Comparison of ENCODE assay signal across 1 cellular context in genomic region chr21:34276711-34277425, GRCh38.
TF ChIP-seq lines count a peak whose summit lies in the region.

No MANE protein-coding gene starts in this region.

TF ChIP-seq in K562, 482 proteins besides CTCF, POLR2A, EP300 and RAD21 (continued from another document):
- TF ChIP-seq REST (CRISPR knock-in tag; IDR thresholded peaks at IDR 0.05; ENCODE audit: low read depth) (no peak), SETDB1 (IDR thresholded peaks at IDR 0.05; ENCODE audit: low read length) (no peak), MAFF (IDR thresholded peaks at IDR 0.05; ENCODE audit: low read length) (no peak), ZNF121 (CRISPR knock-in tag; conservative IDR thresholded peaks at IDR 0.05) (no peak), PBX2 (CRISPR knock-in tag; IDR thresholded peaks at IDR 0.05; ENCODE audit: low read depth) (no peak), PBX2 (tag; conservative IDR thresholded peaks at IDR 0.05; ENCODE audit: low read depth) (peak; percentile 76), NFIC (IDR thresholded peaks at IDR 0.05) (no peak), ARID3A (IDR thresholded peaks at IDR 0.05; ENCODE audit: borderline replicate concordance, low read depth, low read length) (no peak), XRCC4 (IDR thresholded peaks at IDR 0.05; ENCODE audit: extremely low read depth, insufficient read depth, insufficient read length) (no peak), PHTF2 (CRISPR knock-in tag; IDR thresholded peaks at IDR 0.05) (no peak), C11orf30 (IDR thresholded peaks at IDR 0.05; ENCODE audit: low read depth) (peak; percentile 27; the same call in 1 of the 2 replicates), ZNF212 (CRISPR knock-in tag; IDR thresholded peaks at IDR 0.05) (no peak), BACH1 (tag; IDR thresholded peaks at IDR 0.05) (peak; percentile 72), MAFG (tag; conservative IDR thresholded peaks at IDR 0.05) (0 out of 2 replicates have a peak, but pooled peaks have one; percentile 22), SRF (CRISPR knock-in tag; IDR thresholded peaks at IDR 0.05) (no peak), ID3 (CRISPR knock-in tag; IDR thresholded peaks at IDR 0.05) (no peak), ID3 (tag; IDR thresholded peaks at IDR 0.05) (no peak), SMARCA5 (IDR thresholded peaks at IDR 0.05) (no peak), STAT5A (IDR thresholded peaks at IDR 0.05; ENCODE audit: borderline replicate concordance, low read length) (no peak), NRF1 (conservative IDR thresholded peaks at IDR 0.05 in 1 of 2, IDR thresholded peaks at IDR 0.05 in 1 of 2) (no peak), IRF1 (CRISPR knock-in tag; IDR thresholded peaks at IDR 0.05; ENCODE audit: borderline replicate concordance) (no peak), MEIS2 (IDR thresholded peaks at IDR 0.05; ENCODE audit: partially characterized antibody) (peak; percentile 71), CREM (IDR thresholded peaks at IDR 0.05; ENCODE audit: low read depth) (no peak), TBP (optimal IDR thresholded peaks at IDR 0.05; ENCODE audit: low read depth, low read length) (no peak), ZNF384 (IDR thresholded peaks at IDR 0.05; ENCODE audit: low read depth, low read length) (no peak), NFE2L1 (tag; IDR thresholded peaks at IDR 0.05; ENCODE audit: borderline replicate concordance, low read depth) (no peak), NR4A1 (CRISPR knock-in tag; IDR thresholded peaks at IDR 0.05) (no peak), NR4A1 (tag; IDR thresholded peaks at IDR 0.05) (no peak), TRIM25 (IDR thresholded peaks at IDR 0.05; ENCODE audit: borderline replicate concordance) (no peak), THRA (IDR thresholded peaks at IDR 0.05) (no peak), CHD1 (IDR thresholded peaks at IDR 0.05; ENCODE audit: low read length) (no peak), ZNF3 (CRISPR knock-in tag; IDR thresholded peaks at IDR 0.05) (no peak), PKNOX1 (IDR thresholded peaks at IDR 0.05) (0 out of 2 replicates have a peak, but pooled peaks have one; percentile 12), MEF2D (tag; conservative IDR thresholded peaks at IDR 0.05; ENCODE audit: low read depth) (no peak), HNRNPUL1 (IDR thresholded peaks at IDR 0.05; ENCODE audit: low read length) (no peak), EGR1 (conservative IDR thresholded peaks at IDR 0.05) (no peak), FOSL1 (tag; conservative IDR thresholded peaks at IDR 0.05) (0 out of 2 replicates have a peak, but pooled peaks have one; percentile 46), RBM17 (IDR thresholded peaks at IDR 0.05; ENCODE audit: borderline replicate concordance, low read depth, low read length) (no peak), SREBF2 (CRISPR knock-in tag; IDR thresholded peaks at IDR 0.05) (no peak), ZFP91 (CRISPR knock-in tag; IDR thresholded peaks at IDR 0.05) (no peak), TFAM (CRISPR knock-in tag; conservative IDR thresholded peaks at IDR 0.05) (no peak), ZKSCAN3 (CRISPR knock-in tag; IDR thresholded peaks at IDR 0.05) (no peak), NR2C2 (CRISPR knock-in tag; IDR thresholded peaks at IDR 0.05) (no peak), NR2C2 (tag; IDR thresholded peaks at IDR 0.05) (no peak), MLLT1 (IDR thresholded peaks at IDR 0.05) (no peak), FOXP1 (CRISPR knock-in tag; IDR thresholded peaks at IDR 0.05) (no peak), MAFK (IDR thresholded peaks at IDR 0.05; ENCODE audit: low read length) (no peak)
